ENCODE assay signal across 36 cellular contexts in the genomic region with DNA sequence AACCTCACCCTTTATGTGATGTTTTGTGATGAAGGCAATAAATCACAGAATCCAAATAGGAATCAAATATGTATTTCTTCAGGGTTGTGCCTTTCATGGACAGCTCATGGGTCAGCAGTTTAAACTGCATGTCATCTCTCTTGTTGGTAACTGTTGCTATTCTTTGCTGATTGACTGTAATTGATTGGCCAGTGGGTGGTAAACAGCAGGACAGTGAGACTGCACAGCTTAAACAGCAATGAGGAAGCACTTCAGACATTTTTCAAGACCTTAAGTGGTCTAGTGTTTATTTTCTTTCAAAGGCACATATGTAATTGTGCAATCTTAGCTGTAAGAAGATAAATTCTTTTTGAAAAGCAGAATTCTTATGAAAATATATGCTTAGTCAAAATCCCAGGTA.
DNase-seq lines count a peak whose midpoint lies in the region; ATAC-seq and TF ChIP-seq lines count a peak whose summit lies in the region.
"Had no signal": no experiment of that assay in that cellular context is flagged by ENCODE, and none has a peak within 500 bp of the region (broad histone marks: within the 10 kb centered on the region; RNA-seq: fewer than 3 reads in every experiment).

No MANE protein-coding gene starts in this region.

- H3K23ac ChIP-seq in mesenchymal stem cell (ENCODE audit: low read length in 2 of 2), result no peak overlapping the region

- peak; percentile 3 for DNase-seq in NCI-H2029 (lab: John Stamatoyannopoulos, UW)
- DNase-seq in NCI-H2029 treated with DMSO at 0.1 percent for 48 hours (lab: John Stamatoyannopoulos, UW), result no peak
- DNase-seq in NCI-H146 (lab: John Stamatoyannopoulos, UW), result peak; percentile 53
- DNase-seq in astrocyte of the cerebellum (ENCODE audit: low read depth), result peak; percentile 15
- DNase-seq in mesenchymal stem cell, result peak; percentile 44
- no peak for DNase-seq in COLO668 (lab: John Stamatoyannopoulos, UW; ENCODE audit: unreplicated experiment)
- no peak for DNase-seq in activated naive CD8-positive, alpha-beta T cell treated with anti-CD3 and anti-CD28 coated beads, Interleukin-2, amount 50 U/mL, for 24 hours
- DNase-seq: activated CD4-positive, alpha-beta T cell treated with anti-CD3 and anti-CD28 coated beads for 4 hours; activated CD8-positive, alpha-beta T cell treated with anti-CD3 and anti-CD28 coated beads, Interleukin-2, amount 10 ng/mL, durations not matched to agents 7 days and 5 days; activated naive CD4-positive, alpha-beta T cell treated with anti-CD3 and anti-CD28 coated beads, Interleukin-2, amount 50 U/mL, for 16 hours; anterior cingulate cortex; effector memory CD4-positive, alpha-beta T cell; H7; head of caudate nucleus; kidney glomerular epithelial cell; MM.1S; mucosa of descending colon; natural killer cell; NCI-H526 treated with DMSO at 0.1 percent for 48 hours; occipital lobe; Peyer's patch; SHP77 treated with DMSO at 0.1 percent for 48 hours; stimulated activated CD4-positive, alpha-beta T cell treated with anti-CD3 and anti-CD28 coated beads, Interleukin-12 subunit alpha, Interleukin-12 subunit beta, amount 100 ng/mL, for 4 hours; stimulated activated CD4-positive, alpha-beta T cell treated with anti-CD3 and anti-CD28 coated beads, Interleukin-4, amount 100 ng/mL, for 1 hour; stomach; uterus had no signal

- no peaks in the 10 kb centered on the region for H3K4me1 Mint-ChIP-seq in activated naive CD8-positive, alpha-beta T cell treated with anti-CD3 and anti-CD28 coated beads, Interleukin-2, amount 50 U/mL, for 24 hours
- H3K4me1 Mint-ChIP-seq: CD14-positive monocyte, natural killer cell had no signal

- H3K4me3 ChIP-seq in astrocyte of the cerebellum (ENCODE audit: low read depth, low read length), result no peak overlapping the region
- H3K4me3 ChIP-seq in mesenchymal stem cell (ENCODE audit: insufficient read depth in 1 of 2, low read depth in 1 of 2, low read length in 2 of 2), result no peak overlapping the region
- H3K4me3 ChIP-seq: cardiac muscle cell, coronary artery, lung, mucosa of descending colon, Peyer's patch, prostate gland, stomach, uterus had no signal

- H3K14ac ChIP-seq in mesenchymal stem cell (ENCODE audit: low read length in 2 of 2), result no peak overlapping the region

- H3K4me2 ChIP-seq in mesenchymal stem cell (ENCODE audit: low read length, poor library complexity, severe bottlenecking), result no peak overlapping the region
- H3K4me2 ChIP-seq: KMS-11 had no signal

- peaks cover 0 to 4% of the 10 kb centered on the region in 2 experiments for H3K27me3 ChIP-seq in mesenchymal stem cell (ENCODE audit: control insufficient read depth in 1 of 2, insufficient read depth in 1 of 2, low read length in 2 of 2)
- H3K27me3 ChIP-seq: cardiac muscle cell, Peyer's patch, stomach, uterus had no signal

- H3K4me3 Mint-ChIP-seq in activated naive CD8-positive, alpha-beta T cell treated with anti-CD3 and anti-CD28 coated beads, Interleukin-2, amount 50 U/mL, for 24 hours, result no peak overlapping the region
- H3K4me3 Mint-ChIP-seq: activated CD8-positive, alpha-beta T cell treated with anti-CD3 and anti-CD28 coated beads, Interleukin-2, amount 10 ng/mL, durations not matched to agents 7 days and 5 days; natural killer cell; T-helper 2 cell treated with Interferon-gamma antibody and Interleukin-4, amounts not matched to agents 5 μg/mL and 100 μg/mL, for 36 hours had no signal

- no peaks in the 10 kb centered on the region for H3K36me3 ChIP-seq in mesenchymal stem cell (ENCODE audit: control insufficient read depth in 1 of 2, insufficient read depth in 2 of 2, low read depth in 1 of 2, low read length in 2 of 2)
- H3K36me3 ChIP-seq: cardiac muscle cell, Peyer's patch, prostate gland, stomach, uterus had no signal

- no peak overlapping the region for H2BK120ac ChIP-seq in mesenchymal stem cell (ENCODE audit: low read depth, low read length)

- no peaks in the 10 kb centered on the region for H3K9me3 Mint-ChIP-seq in activated naive CD8-positive, alpha-beta T cell treated with anti-CD3 and anti-CD28 coated beads, Interleukin-2, amount 50 U/mL, for 24 hours
- H3K9me3 Mint-ChIP-seq: CD14-positive monocyte; natural killer cell; T-helper 2 cell treated with Interferon-gamma antibody and Interleukin-4, amounts not matched to agents 5 μg/mL and 100 μg/mL, for 36 hours had no signal

- no peaks in the 10 kb centered on the region for H3K79me1 ChIP-seq in mesenchymal stem cell (replicated peaks; ENCODE audit: low read length, poor library complexity, severe bottlenecking)

- H3K4ac ChIP-seq in mesenchymal stem cell (ENCODE audit: low read depth in 1 of 2, low read length in 2 of 2), result no peak overlapping the region

- H2BK5ac ChIP-seq in mesenchymal stem cell (ENCODE audit: low read depth, low read length, poor library complexity, severe bottlenecking), result no peak overlapping the region

- H3K9ac ChIP-seq in mesenchymal stem cell (ENCODE audit: low read length), result no peak overlapping the region
- H3K9ac ChIP-seq: KMS-11 had no signal

- no peaks in the 10 kb centered on the region for H3K9me3 ChIP-seq in mesenchymal stem cell (ENCODE audit: control insufficient read depth, low read length)
- H3K9me3 ChIP-seq: mucosa of descending colon, Peyer's patch, prostate gland, stomach, uterus had no signal

- peaks cover 5% of the 10 kb centered on the region for H3K27me3 Mint-ChIP-seq in activated naive CD8-positive, alpha-beta T cell treated with anti-CD3 and anti-CD28 coated beads, Interleukin-2, amount 50 U/mL, for 24 hours

- H4K91ac ChIP-seq in mesenchymal stem cell (ENCODE audit: low read length), result no peak overlapping the region

- TF ChIP-seq CTCF in astrocyte of the cerebellum (IDR thresholded peaks at IDR 0.05; ENCODE audit: low read depth, low read length, missing control alignments), result no peak

- H3K36me3 Mint-ChIP-seq in activated naive CD8-positive, alpha-beta T cell treated with anti-CD3 and anti-CD28 coated beads, Interleukin-2, amount 50 U/mL, for 24 hours (ENCODE audit: low read depth), result no peaks in the 10 kb centered on the region
- H3K36me3 Mint-ChIP-seq: CD14-positive monocyte, natural killer cell had no signal

- H4K8ac ChIP-seq in mesenchymal stem cell (ENCODE audit: low read length), result no peak overlapping the region

- no peak overlapping the region for H3K18ac ChIP-seq in mesenchymal stem cell (ENCODE audit: low read depth in 1 of 2, low read length in 2 of 2)

- H3K27ac ChIP-seq in mesenchymal stem cell (ENCODE audit: low read length, poor library complexity, severe bottlenecking), result no peak overlapping the region
- H3K27ac ChIP-seq: cardiac muscle cell, coronary artery, HL-60, KMS-11, Peyer's patch, prostate gland, stomach, uterus had no signal

- ATAC-seq in activated naive CD8-positive, alpha-beta T cell treated with anti-CD3 and anti-CD28 coated beads, Interleukin-2, amount 50 U/mL, for 24 hours, result no peak
- no peak for ATAC-seq in HG03280 (IDR thresholded peaks at IDR 0.05; ENCODE audit: unreplicated experiment)
- ATAC-seq: activated CD8-positive, alpha-beta T cell treated with anti-CD3 and anti-CD28 coated beads, Interleukin-2, amount 10 ng/mL, durations not matched to agents 7 days and 5 days; mucosa of descending colon; natural killer cell; sciatic nerve had no signal

- H2AK5ac ChIP-seq in mesenchymal stem cell (ENCODE audit: low read length, severe bottlenecking), result no peak overlapping the region

- no peak overlapping the region for H2BK12ac ChIP-seq in mesenchymal stem cell (ENCODE audit: low read length in 2 of 2)

- no peak overlapping the region for H2AFZ ChIP-seq in mesenchymal stem cell (ENCODE audit: low read depth, low read length)

- H3K27ac Mint-ChIP-seq in activated naive CD8-positive, alpha-beta T cell treated with anti-CD3 and anti-CD28 coated beads, Interleukin-2, amount 50 U/mL, for 24 hours, result no peak overlapping the region
- H3K27ac Mint-ChIP-seq: activated CD8-positive, alpha-beta T cell treated with anti-CD3 and anti-CD28 coated beads, Interleukin-2, amount 10 ng/mL, durations not matched to agents 7 days and 5 days; CD14-positive monocyte; natural killer cell; T-helper 2 cell treated with Interferon-gamma antibody and Interleukin-4, amounts not matched to agents 5 μg/mL and 100 μg/mL, for 36 hours had no signal

- in situ Hi-C loops in astrocyte of the cerebellum (cut with HindIII; ENCODE audit: low sequenced_read_pairs), result no loop called here

- H2BK15ac ChIP-seq in mesenchymal stem cell (ENCODE audit: low read depth, poor library complexity, severe bottlenecking), result no peak overlapping the region

- no peaks in the 10 kb centered on the region for H3K4me1 ChIP-seq in mesenchymal stem cell (ENCODE audit: control insufficient read depth, insufficient read depth, low read depth, low read length)
- H3K4me1 ChIP-seq: Peyer's patch, prostate gland, stomach, uterus had no signal

Comparison
In these comparisons a context has a peak if more than half of its experiments do, and no peak if none do; other contexts are left out.
1. DNase-seq: peak in NCI-H2029 (single experiment), NCI-H146 (single experiment), astrocyte of the cerebellum (single experiment) and mesenchymal stem cell (single experiment); none in NCI-H2029 treated with DMSO at 0.1 percent for 48 hours (single experiment), COLO668 (single experiment) and activated naive CD8-positive, alpha-beta T cell treated with anti-CD3 and anti-CD28 coated beads, Interleukin-2, amount 50 U/mL, for 24 hours (single experiment).